17 cellular contexts compared by ENCODE assay signal in the genomic region with DNA sequence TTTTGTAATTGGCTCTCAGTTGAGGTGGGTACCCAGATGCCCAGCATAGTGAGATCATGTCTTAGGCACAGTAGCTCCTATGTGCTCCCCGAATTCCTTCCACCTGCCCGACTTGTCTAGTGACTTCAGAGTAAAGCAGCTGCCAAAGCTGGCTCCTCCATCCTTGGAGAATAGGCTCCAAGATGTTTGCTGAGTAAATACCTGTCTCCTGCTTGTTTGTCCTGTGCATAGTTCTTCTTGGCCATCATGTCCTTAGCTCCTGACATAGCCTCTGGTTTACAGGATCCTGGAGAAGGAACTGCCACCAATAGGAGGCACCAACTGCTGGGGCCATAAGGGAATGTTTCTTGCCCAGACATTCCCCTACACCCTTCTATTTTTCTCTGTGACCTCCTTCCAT. TPM values are rescaled to one million over a fixed set of nuclear protein-coding genes. Genes with fewer than 3 reads are reported as not detected.
"Had no signal": no experiment of that assay in that cellular context is flagged by ENCODE, and none has a peak within 500 bp of the region (broad histone marks: within the 10 kb centered on the region; RNA-seq: fewer than 3 reads in every experiment).

No MANE protein-coding gene starts in this region.

- H3K9me3 ChIP-seq: gastroesophageal sphincter, left ventricle myocardium inferior, ovary, vagina had no signal

- ATAC-seq: gastroesophageal sphincter; stimulated activated naive CD8-positive, alpha-beta T cell treated with anti-CD3 and anti-CD28 coated beads, Interleukin-15, amount 100 ng/mL, for 72 hours had no signal

- H3K27me3 ChIP-seq: ovary, vagina had no signal

- H3K4me3 ChIP-seq: cardiac muscle cell, gastroesophageal sphincter, left ventricle myocardium inferior, ovary, vagina had no signal

- H3K36me3 ChIP-seq: cardiac muscle cell, gastroesophageal sphincter, left ventricle myocardium inferior, ovary, vagina had no signal

- FAIRE-seq: astrocyte, colon, endothelial cell of umbilical vein, keratinocyte had no signal

- H3K4me1 ChIP-seq: gastroesophageal sphincter, left ventricle myocardium inferior, vagina had no signal

- DNase-seq: activated CD4-positive, alpha-beta T cell treated with anti-CD3 and anti-CD28 coated beads for 48 hours; activated naive CD4-positive, alpha-beta T cell treated with anti-CD3 and anti-CD28 coated beads for 36 hours; left ventricle myocardium inferior; ovary; stimulated activated CD4-positive, alpha-beta T cell treated with anti-CD3 and anti-CD28 coated beads, Interleukin-15, amount 100 ng/mL, for 24 hours; stimulated activated CD4-positive, alpha-beta T cell treated with anti-CD3 and anti-CD28 coated beads, Interleukin-4, amount 100 ng/mL, for 24 hours; stimulated activated naive CD8-positive, alpha-beta T cell treated with anti-CD3 and anti-CD28 coated beads, Interleukin-15, amount 100 ng/mL, for 72 hours had no signal

- H3K27ac ChIP-seq: cardiac muscle cell, gastroesophageal sphincter, left ventricle myocardium inferior, ovary, vagina had no signal

RNA-seq across cellular contexts. Expression of gene CISTR, which starts 52.6 kb away (rescaled TPM):
- total RNA-seq: activated naive CD4-positive, alpha-beta T cell treated with anti-CD3 and anti-CD28 coated beads for 36 hours; activated T-helper 1 cell treated with anti-CD3 and anti-CD28 coated beads, Interleukin-12 subunit alpha, Interleukin-12 subunit beta, Interleukin-2, Interleukin-4 antibody, amounts not matched to agents 30 ng/mL and 10 ng/mL and 1 ng/mL, durations not matched to agents 14 hours and 24 hours and 36 hours; astrocyte; cardiac muscle cell; endothelial cell of umbilical vein; fibroblast of lung; ovary; vagina had no signal
- polyA plus RNA-seq: endothelial cell of umbilical vein, fibroblast of lung, keratinocyte, ovary, thymus had no signal
